1 cellular context compared by ENCODE assay signal in the genomic region with DNA sequence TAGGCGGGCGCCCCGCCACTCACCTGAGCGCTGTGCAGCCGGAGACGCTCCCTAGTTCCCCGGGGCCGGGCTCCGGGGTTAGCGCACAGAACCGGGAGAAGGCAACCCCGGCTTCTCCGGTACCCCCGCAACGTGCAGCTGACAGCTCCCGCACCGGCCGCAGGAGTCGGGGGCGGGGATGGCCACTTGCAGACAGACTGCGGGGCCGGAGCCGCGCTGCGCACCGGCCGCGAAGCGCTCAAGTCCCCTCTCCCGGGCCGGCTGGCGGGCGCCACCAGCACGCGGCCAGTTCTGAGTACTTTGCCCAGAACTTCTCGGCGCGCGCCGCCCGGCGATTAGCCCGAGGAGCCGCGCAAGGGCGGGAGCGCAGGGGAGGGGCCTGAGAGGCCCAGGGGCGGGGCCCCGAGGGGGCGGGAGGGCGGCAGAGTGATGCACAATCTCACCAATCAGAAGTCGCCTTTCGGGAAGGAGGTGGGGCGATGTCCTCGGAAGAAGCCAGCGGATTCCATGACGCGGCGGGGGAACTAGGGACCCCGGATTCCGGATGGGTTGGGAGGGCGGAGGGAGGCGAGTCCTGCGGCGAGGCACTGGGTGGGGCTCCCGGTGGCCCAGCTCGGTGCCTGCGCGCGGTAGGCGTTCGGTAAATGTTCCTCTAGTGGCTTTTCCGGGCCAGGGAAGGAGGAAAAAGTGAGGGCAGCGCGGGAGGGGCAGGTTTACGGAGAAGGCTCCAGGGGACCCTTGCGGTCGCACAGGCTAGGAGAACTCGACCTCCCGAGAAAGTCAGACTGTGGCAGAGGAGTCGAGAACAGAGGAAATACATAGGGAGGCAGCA.
TF ChIP-seq lines count a peak whose summit lies in the region.

TSS of gene OSBPL3 (minus strand) at position 316 of the 832 bp plus-strand sequence. CDS start 87,706 bp downstream, outside the sequence.

TF ChIP-seq in HepG2, 621 proteins besides CTCF, POLR2A, EP300 and RAD21 (continued from another document):
- TF ChIP-seq NFRKB (IDR thresholded peaks at IDR 0.05) = no peak
